8 cellular contexts compared by ENCODE assay signal in genomic region chr4:24470681-24471622, GRCh38.
DNase-seq lines count a peak whose midpoint lies in the region; ATAC-seq and TF ChIP-seq lines count a peak whose summit lies in the region.

No MANE protein-coding gene starts in this region.

- TF ChIP-seq CTCF in PC-3 (conservative IDR thresholded peaks at IDR 0.05; ENCODE audit: low read depth, low read length) (no peak), astrocyte of the cerebellum (IDR thresholded peaks at IDR 0.05; ENCODE audit: low read depth, low read length, missing control alignments) (peak; percentile 12), gastrocnemius medialis (IDR thresholded peaks at IDR 0.05 in 4 of 5, conservative IDR thresholded peaks at IDR 0.05 in 1 of 5) (no peak)

- ATAC-seq in PC-3 (peak; percentile 6), gastrocnemius medialis (peak; percentile 32 to 34), GM21529 (IDR thresholded peaks at IDR 0.05; ENCODE audit: unreplicated experiment) (no peak)

- H3K27me3 ChIP-seq in PC-3 (ENCODE audit: low read length) (peaks cover 21% of the 10 kb centered on the region), gastrocnemius medialis (peaks cover 0 to 3% (median 0%) of the 10 kb centered on the region in 3 donors)

- H3K4me1 ChIP-seq in PC-3 (ENCODE audit: insufficient read depth, low read length) (peaks cover 7% of the 10 kb centered on the region; the same call in 1 of the 2 replicates), gastrocnemius medialis (peaks cover 10 to 20% of the 10 kb centered on the region in 2 donors)

- no peaks in the 10 kb centered on the region for H3F3A ChIP-seq in PC-3 (ENCODE audit: low read length, unreplicated experiment)

- H3K9me3 ChIP-seq in PC-3 (ENCODE audit: low read length): no peaks in the 10 kb centered on the region
- H3K9me3 ChIP-seq in gastrocnemius medialis: no peaks in the 10 kb centered on the region

- in situ Hi-C loops in astrocyte of the cerebellum (cut with HindIII; ENCODE audit: low sequenced_read_pairs) (no loop called here), gastrocnemius medialis (cut with MboI; ENCODE audit: low sequenced_read_pairs in 4 of 4) (loop anchor here in 1 of 4 donors (10.0 kb wide), 1 partner anchor 114 kb away; the partner anchor contains the start of gene DHX15)

- H2AFZ ChIP-seq in PC-3 (ENCODE audit: low read length): peak overlapping the region; percentile 84

- peak overlapping the region; percentile 97 for H3K4me2 ChIP-seq in PC-3 (ENCODE audit: low read length)

- no peak overlapping the region for H3K9ac ChIP-seq in PC-3 (ENCODE audit: low read length)

- intact Hi-C loops in PC-3 (cut with micrococcal nuclease): loop anchor here (10.0 kb wide), 2 partner anchors 444 to 674 kb away; partner anchors contain the start of gene CCDC149
- intact Hi-C loops in gastrocnemius medialis (cut with DNase I; ENCODE audit: low total_unique reads): loop anchor here (1.0 to 5.0 kb wide), 2 partner anchors 113 to 1099 kb away; partner anchors contain the start of gene DHX15

- H3K27ac ChIP-seq in PC-3 (ENCODE audit: low read length) (no peak overlapping the region), gastrocnemius medialis (peak overlapping the region in 3 of 4 donors; percentile 80 to 84 (median 82))

- H3K79me2 ChIP-seq in PC-3 (ENCODE audit: low read length): no peaks in the 10 kb centered on the region

- no peaks in the 10 kb centered on the region for H3K9me2 ChIP-seq in PC-3 (replicated peaks; ENCODE audit: low read length)

- H3K36me3 ChIP-seq in PC-3 (ENCODE audit: low read depth, low read length) (no peaks in the 10 kb centered on the region), gastrocnemius medialis (no peaks in the 10 kb centered on the region)

- no peaks in the 10 kb centered on the region for H4K20me1 ChIP-seq in PC-3 (ENCODE audit: low read length)

- CTCF ChIA-PET in PC-3 (lab: Charles Lee): interaction anchor here (0.5 kb wide), 1 partner anchor 81 kb away, joined by 3 read pairs; no protein-coding TSS in a partner anchor

- POLR2A ChIA-PET in PC-3 (lab: Charles Lee; ENCODE audit: unreplicated experiment): no interaction called here

- BruUV-seq in PC-3 (replicated peaks; lab: Mats Ljungman, UMichigan): no TSS peak

- H3K4me3 ChIP-seq in PC-3 (ENCODE audit: low read length) (peak overlapping the region; percentile 81), astrocyte of the cerebellum (ENCODE audit: low read depth, low read length) (peak overlapping the region; percentile 56), iPS-11a (ENCODE audit: low read depth, low read length) (peak overlapping the region; percentile 66), gastrocnemius medialis (peak overlapping the region; percentile 67 to 81 (median 71))

- DNase-seq in activated naive CD4-positive, alpha-beta T cell treated with Interleukin-2 at 50 U/mL for 16 hours: peak; percentile 47
- DNase-seq in activated naive CD4-positive, alpha-beta T cell (lab: John Stamatoyannopoulos, UW): no peak
- DNase-seq in PC-3 (peak; percentile 7), astrocyte of the cerebellum (ENCODE audit: low read depth) (no peak), gastrocnemius medialis (no peak), dedifferentiated amniotic fluid mesenchymal stem cell (ENCODE audit: extremely low spot score) (no peak)

- no peak for TF ChIP-seq POLR2A in gastrocnemius medialis (IDR thresholded peaks at IDR 0.05)

Comparison
In these comparisons a context has a peak if more than half of its experiments do, and no peak if none do; other contexts are left out.
1. DNase-seq: peak in activated naive CD4-positive, alpha-beta T cell treated with Interleukin-2 at 50 U/mL for 16 hours (single experiment) and PC-3 (single experiment); none in activated naive CD4-positive, alpha-beta T cell (0 of 4), astrocyte of the cerebellum (single experiment), gastrocnemius medialis (0 of 2) and dedifferentiated amniotic fluid mesenchymal stem cell (single experiment).
2. Peak in every context shown above with its lines, with median percentiles within 50 percentile points of each other: H3K4me3 ChIP-seq.